In the genomic region with DNA sequence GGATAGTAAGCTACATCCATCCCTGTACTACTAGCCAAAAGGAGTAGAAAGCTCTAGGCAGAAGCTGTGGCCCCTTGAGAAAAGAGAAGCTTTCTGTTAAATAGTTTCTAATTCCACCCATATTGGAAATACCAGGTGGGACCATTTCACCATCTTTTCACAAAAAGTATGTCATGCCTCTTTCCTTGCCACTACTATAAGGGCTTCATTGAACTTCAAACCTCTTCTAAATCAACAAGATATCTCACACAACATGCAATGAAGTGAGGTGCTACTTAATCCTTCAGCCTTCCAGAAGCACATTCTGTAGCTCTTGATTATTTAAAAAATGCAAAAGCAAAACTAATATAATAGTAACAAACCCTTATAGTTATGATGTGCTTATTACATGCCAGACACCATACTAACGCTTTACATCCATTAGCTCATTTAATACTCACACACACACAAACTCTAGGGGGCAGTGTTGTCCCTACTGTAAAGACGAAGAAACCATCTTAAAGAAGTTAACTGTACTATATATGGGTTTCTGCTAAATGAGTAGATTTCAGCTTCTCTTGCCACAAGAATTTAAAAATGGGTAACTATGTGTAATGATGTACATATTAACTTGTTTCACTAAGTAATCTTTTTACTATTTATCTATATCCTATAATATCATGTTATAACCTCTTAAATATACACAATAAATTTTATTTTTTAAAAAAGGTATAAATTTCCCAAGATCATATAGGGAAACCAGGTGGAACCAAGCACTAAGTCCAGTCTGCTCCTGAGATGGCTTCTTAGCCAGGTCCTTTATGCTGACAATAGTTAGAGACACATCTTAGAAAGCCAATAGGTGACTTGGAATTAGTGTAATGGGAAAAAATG, we compare ENCODE assay signal across 7 cellular contexts.
A peak's percentile ranks its signal among the peaks of the same experiment; 100 is the strongest.
DNase-seq lines count a peak whose midpoint lies in the region; ATAC-seq and TF ChIP-seq lines count a peak whose summit lies in the region.

No MANE protein-coding gene starts in this region.

- CTCF ChIA-PET in RWPE1 (lab: Yijun Ruan, JAX), result interaction anchor here (0.6 to 2.1 kb wide), 13 partner anchors 11 to 155 kb away, joined by 3 to 9 read pairs (median 4); no protein-coding TSS in a partner anchor

- POLR2A ChIA-PET in RWPE1 (lab: Yijun Ruan, JAX; ENCODE audit: low non-redundant PET), result no interaction called here

- H3K27ac ChIP-seq in KMS-11, result no peak overlapping the region
- no peak overlapping the region for H3K27ac ChIP-seq in RWPE1
- no peak overlapping the region for H3K27ac ChIP-seq in hepatocyte

- no peaks in the 10 kb centered on the region for H3K9me3 ChIP-seq in hepatocyte (ENCODE audit: low read depth)

- peak; percentile 60 for TF ChIP-seq CTCF in GM12864 (IDR thresholded peaks at IDR 0.05; ENCODE audit: low read depth, low read length, missing control alignments)
- TF ChIP-seq CTCF in KMS-11 (conservative IDR thresholded peaks at IDR 0.05; ENCODE audit: low read depth, low read length), result peak; percentile 69
- peak; percentile 71 for TF ChIP-seq CTCF in RWPE1 (conservative IDR thresholded peaks at IDR 0.05; ENCODE audit: low read depth)
- TF ChIP-seq CTCF in hepatocyte (IDR thresholded peaks at IDR 0.05; ENCODE audit: poor library complexity), result peak; percentile 78

- H3K9ac ChIP-seq in KMS-11, result no peak overlapping the region

- no peaks in the 10 kb centered on the region for H3K27me3 ChIP-seq in KMS-11 (ENCODE audit: insufficient read depth, low read depth)
- H3K27me3 ChIP-seq in hepatocyte, result no peaks in the 10 kb centered on the region

- H4K20me1 ChIP-seq in KMS-11 (ENCODE audit: insufficient read depth) (no peaks in the 10 kb centered on the region), hepatocyte (ENCODE audit: insufficient read depth, poor library complexity, severe bottlenecking) (no peaks in the 10 kb centered on the region)

- no peak overlapping the region for H2AFZ ChIP-seq in KMS-11 (ENCODE audit: low read depth)
- H2AFZ ChIP-seq in hepatocyte, result no peak overlapping the region

- WGBS in hepatocyte (ENCODE audit: low lambda C conversion rate, missing lambda C conversion rate), result 21% methylated on average over 2 of the region's 2 CpGs

- H3K4me1 ChIP-seq in KMS-11 (ENCODE audit: low read depth, poor library complexity, severe bottlenecking), result no peaks in the 10 kb centered on the region
- no peaks in the 10 kb centered on the region for H3K4me1 ChIP-seq in hepatocyte (ENCODE audit: insufficient read depth)

- H3K79me2 ChIP-seq in KMS-11 (ENCODE audit: insufficient read depth, low read depth) (no peaks in the 10 kb centered on the region), hepatocyte (no peaks in the 10 kb centered on the region)

- H3K36me3 ChIP-seq in KMS-11 (ENCODE audit: insufficient read depth) (no peaks in the 10 kb centered on the region), hepatocyte (replicated peaks; ENCODE audit: insufficient read depth, low read depth) (no peaks in the 10 kb centered on the region)

- DNase-seq in GM12864 (ENCODE audit: low read depth) (peak; percentile 60), RWPE1 (ENCODE audit: low spot score) (peak; percentile 21), hepatocyte (ENCODE audit: low spot score) (peak; percentile 89)
- DNase-seq in activated naive CD8-positive, alpha-beta T cell treated with anti-CD3 and anti-CD28 coated beads, Interleukin-2, amount 50 U/mL, for 16 hours (ENCODE audit: low read depth, low spot score), result peak; percentile 17
- peak; percentile 17 to 51 (median 32) for DNase-seq in stimulated activated CD4-positive, alpha-beta T cell treated with anti-CD3 and anti-CD28 coated beads, Interleukin-1b, Interleukin-23, amount 100 ng/mL, for 24 hours (ENCODE audit: low read depth in 4 of 4, low spot score in 1 of 4)

- H3K4me3 ChIP-seq in GM12864 (ENCODE audit: low read depth, low read length) (no peak overlapping the region), KMS-11 (IDR thresholded peaks at IDR 0.05; ENCODE audit: insufficient read depth, low read depth, low read length) (no peak overlapping the region), hepatocyte (no peak overlapping the region)

- ATAC-seq in GM21786 (IDR thresholded peaks at IDR 0.05; ENCODE audit: unreplicated experiment), result peak; percentile 97

- no peaks in the 10 kb centered on the region for H3K9me2 ChIP-seq in hepatocyte (replicated peaks; ENCODE audit: insufficient read depth)

- H3K4me2 ChIP-seq in KMS-11, result no peak overlapping the region
- H3K4me2 ChIP-seq in hepatocyte, result no peak overlapping the region

Comparison
In these comparisons a context has a peak if more than half of its experiments do, and no peak if none do; other contexts are left out.
1. DNase-seq: peak in every context shown above with its lines; median percentile 89 in hepatocyte; 60 in GM12864; 32 in stimulated activated CD4-positive, alpha-beta T cell treated with anti-CD3 and anti-CD28 coated beads, Interleukin-1b, Interleukin-23, amount 100 ng/mL, for 24 hours; 21 in RWPE1; 17 in activated naive CD8-positive, alpha-beta T cell treated with anti-CD3 and anti-CD28 coated beads, Interleukin-2, amount 50 U/mL, for 16 hours.